In genomic region chr10:107059872-107060271, GRCh38 we compare ENCODE assay signal across 1 cellular context.
TF ChIP-seq lines count a peak whose summit lies in the region.

No MANE protein-coding gene starts in this region.

TF ChIP-seq in K562, 482 proteins besides CTCF, POLR2A, EP300 and RAD21 (continued from another document and continues in another):
- TF ChIP-seq BRCA1 (IDR thresholded peaks at IDR 0.05), result no peak
- TF ChIP-seq BRCA1 (CRISPR knock-in tag; IDR thresholded peaks at IDR 0.05), result no peak
- TF ChIP-seq, protein P1, sequence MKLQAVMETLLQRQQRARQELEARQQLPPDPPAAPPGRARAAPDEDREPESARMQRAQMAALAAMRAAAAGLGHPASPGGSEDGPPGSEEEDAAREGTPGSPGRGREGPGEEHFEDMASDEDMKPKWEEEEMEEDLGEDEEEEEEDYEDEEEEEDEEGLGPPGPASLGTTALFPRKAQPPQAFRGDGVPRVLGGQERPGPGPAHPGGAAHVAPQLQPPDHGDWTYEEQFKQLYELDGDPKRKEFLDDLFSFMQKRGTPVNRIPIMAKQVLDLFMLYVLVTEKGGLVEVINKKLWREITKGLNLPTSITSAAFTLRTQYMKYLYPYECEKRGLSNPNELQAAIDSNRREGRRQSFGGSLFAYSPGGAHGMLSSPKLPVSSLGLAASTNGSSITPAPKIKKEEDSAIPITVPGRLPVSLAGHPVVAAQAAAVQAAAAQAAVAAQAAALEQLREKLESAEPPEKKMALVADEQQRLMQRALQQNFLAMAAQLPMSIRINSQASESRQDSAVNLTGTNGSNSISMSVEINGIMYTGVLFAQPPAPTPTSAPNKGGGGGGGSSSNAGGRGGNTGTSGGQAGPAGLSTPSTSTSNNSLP (IDR thresholded peaks at IDR 0.05; ENCODE audit: borderline replicate concordance, low read depth, low read length), result peak; percentile 55; the same call in 1 of the 2 replicates
- TF ChIP-seq KLF16 (IDR thresholded peaks at IDR 0.05), result peak; percentile 53; the same call in 1 of the 2 replicates
- no peak for TF ChIP-seq ZNF431 (CRISPR knock-in tag; IDR thresholded peaks at IDR 0.05)
- TF ChIP-seq HNRNPK (IDR thresholded peaks at IDR 0.05; ENCODE audit: low read depth, low read length, poor library complexity, severe bottlenecking), result no peak
- TF ChIP-seq NR1H2 (CRISPR knock-in tag; IDR thresholded peaks at IDR 0.05), result no peak
- TF ChIP-seq ZBTB40 (IDR thresholded peaks at IDR 0.05), result no peak
- TF ChIP-seq ZBTB40 (CRISPR knock-in tag; IDR thresholded peaks at IDR 0.05), result no peak
- no peak for TF ChIP-seq ZBTB43 (CRISPR knock-in tag; IDR thresholded peaks at IDR 0.05)
- TF ChIP-seq ELK3 (CRISPR knock-in tag; IDR thresholded peaks at IDR 0.05), result no peak
- no peak for TF ChIP-seq HEY1 (CRISPR knock-in tag; IDR thresholded peaks at IDR 0.05; ENCODE audit: borderline replicate concordance)
- TF ChIP-seq ZNF174 (CRISPR knock-in tag; IDR thresholded peaks at IDR 0.05), result no peak
- TF ChIP-seq, protein P2, sequence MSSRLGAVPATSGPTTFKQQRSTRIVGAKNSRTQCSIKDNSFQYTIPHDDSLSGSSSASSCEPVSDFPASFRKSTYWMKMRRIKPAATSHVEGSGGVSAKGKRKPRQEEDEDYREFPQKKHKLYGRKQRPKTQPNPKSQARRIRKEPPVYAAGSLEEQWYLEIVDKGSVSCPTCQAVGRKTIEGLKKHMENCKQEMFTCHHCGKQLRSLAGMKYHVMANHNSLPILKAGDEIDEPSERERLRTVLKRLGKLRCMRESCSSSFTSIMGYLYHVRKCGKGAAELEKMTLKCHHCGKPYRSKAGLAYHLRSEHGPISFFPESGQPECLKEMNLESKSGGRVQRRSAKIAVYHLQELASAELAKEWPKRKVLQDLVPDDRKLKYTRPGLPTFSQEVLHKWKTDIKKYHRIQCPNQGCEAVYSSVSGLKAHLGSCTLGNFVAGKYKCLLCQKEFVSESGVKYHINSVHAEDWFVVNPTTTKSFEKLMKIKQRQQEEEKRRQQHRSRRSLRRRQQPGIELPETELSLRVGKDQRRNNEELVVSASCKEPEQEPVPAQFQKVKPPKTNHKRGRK (tag; IDR thresholded peaks at IDR 0.05), result no peak
- peak; percentile 76 for TF ChIP-seq PML (IDR thresholded peaks at IDR 0.05; ENCODE audit: low read length)
- peak; percentile 94 for TF ChIP-seq CBFA2T3 (IDR thresholded peaks at IDR 0.05)
- TF ChIP-seq ZNF75A (CRISPR knock-in tag; IDR thresholded peaks at IDR 0.05), result no peak
- TF ChIP-seq ZNF274 (IDR thresholded peaks at IDR 0.05; ENCODE audit: borderline replicate concordance, low read depth, low read length), result no peak
- no peak for TF ChIP-seq HDAC3 (IDR thresholded peaks at IDR 0.05; ENCODE audit: borderline replicate concordance, partially characterized antibody)
- TF ChIP-seq RBFOX2 (IDR thresholded peaks at IDR 0.05; ENCODE audit: low read depth, low read length), result no peak
- TF ChIP-seq ESRRB (CRISPR knock-in tag; IDR thresholded peaks at IDR 0.05; ENCODE audit: borderline replicate concordance), result no peak
- no peak for TF ChIP-seq ZNF644 (tag; IDR thresholded peaks at IDR 0.05; ENCODE audit: low read depth)
- no peak for TF ChIP-seq HINFP (tag; conservative IDR thresholded peaks at IDR 0.05; ENCODE audit: low read depth)
- no peak for TF ChIP-seq ATF3 (IDR thresholded peaks at IDR 0.05)
- TF ChIP-seq ATF3 (CRISPR knock-in tag; conservative IDR thresholded peaks at IDR 0.05), result no peak
- no peak for TF ChIP-seq ZNF695 (CRISPR knock-in tag; IDR thresholded peaks at IDR 0.05)
- no peak for TF ChIP-seq ZFP1 (CRISPR knock-in tag; IDR thresholded peaks at IDR 0.05)
- TF ChIP-seq DPF2 (IDR thresholded peaks at IDR 0.05), result peak; percentile 58
- no peak for TF ChIP-seq ZNF12 (CRISPR knock-in tag; IDR thresholded peaks at IDR 0.05)
- no peak for TF ChIP-seq E2F8 (IDR thresholded peaks at IDR 0.05; ENCODE audit: low read depth, partially characterized antibody)
- TF ChIP-seq POLR2H (tag; IDR thresholded peaks at IDR 0.05; ENCODE audit: low read depth), result no peak
- TF ChIP-seq MITF (IDR thresholded peaks at IDR 0.05), result no peak
- TF ChIP-seq STAT5A (IDR thresholded peaks at IDR 0.05; ENCODE audit: borderline replicate concordance, low read length), result peak; percentile 68; the same call in 1 of the 2 replicates
- TF ChIP-seq KDM1A (IDR thresholded peaks at IDR 0.05), result peak in 1 of 2 experiments; percentile 38; a peak in 1 of 4 replicates
- peak; percentile 70 for TF ChIP-seq POLR2AphosphoS5 (IDR thresholded peaks at IDR 0.05; ENCODE audit: control insufficient read depth, insufficient read depth, low read depth, low read length)
- TF ChIP-seq ARID3B (CRISPR knock-in tag; IDR thresholded peaks at IDR 0.05; ENCODE audit: borderline replicate concordance), result no peak
- no peak for TF ChIP-seq HDAC2 (IDR thresholded peaks at IDR 0.05)
